In genomic region chr1:3734602-3735001, GRCh38 we compare ENCODE assay signal across 1 cellular context.
TF ChIP-seq lines count a peak whose summit lies in the region.

No MANE protein-coding gene starts in this region.

TF ChIP-seq in GM12878, 131 proteins besides CTCF, POLR2A, EP300 and RAD21:
- no peak for TF ChIP-seq HSF1 (IDR thresholded peaks at IDR 0.05; ENCODE audit: low read depth, low read length)
- TF ChIP-seq MYB (IDR thresholded peaks at IDR 0.05; ENCODE audit: borderline replicate concordance, low read depth, low read length) = no peak
- TF ChIP-seq, protein P1, sequence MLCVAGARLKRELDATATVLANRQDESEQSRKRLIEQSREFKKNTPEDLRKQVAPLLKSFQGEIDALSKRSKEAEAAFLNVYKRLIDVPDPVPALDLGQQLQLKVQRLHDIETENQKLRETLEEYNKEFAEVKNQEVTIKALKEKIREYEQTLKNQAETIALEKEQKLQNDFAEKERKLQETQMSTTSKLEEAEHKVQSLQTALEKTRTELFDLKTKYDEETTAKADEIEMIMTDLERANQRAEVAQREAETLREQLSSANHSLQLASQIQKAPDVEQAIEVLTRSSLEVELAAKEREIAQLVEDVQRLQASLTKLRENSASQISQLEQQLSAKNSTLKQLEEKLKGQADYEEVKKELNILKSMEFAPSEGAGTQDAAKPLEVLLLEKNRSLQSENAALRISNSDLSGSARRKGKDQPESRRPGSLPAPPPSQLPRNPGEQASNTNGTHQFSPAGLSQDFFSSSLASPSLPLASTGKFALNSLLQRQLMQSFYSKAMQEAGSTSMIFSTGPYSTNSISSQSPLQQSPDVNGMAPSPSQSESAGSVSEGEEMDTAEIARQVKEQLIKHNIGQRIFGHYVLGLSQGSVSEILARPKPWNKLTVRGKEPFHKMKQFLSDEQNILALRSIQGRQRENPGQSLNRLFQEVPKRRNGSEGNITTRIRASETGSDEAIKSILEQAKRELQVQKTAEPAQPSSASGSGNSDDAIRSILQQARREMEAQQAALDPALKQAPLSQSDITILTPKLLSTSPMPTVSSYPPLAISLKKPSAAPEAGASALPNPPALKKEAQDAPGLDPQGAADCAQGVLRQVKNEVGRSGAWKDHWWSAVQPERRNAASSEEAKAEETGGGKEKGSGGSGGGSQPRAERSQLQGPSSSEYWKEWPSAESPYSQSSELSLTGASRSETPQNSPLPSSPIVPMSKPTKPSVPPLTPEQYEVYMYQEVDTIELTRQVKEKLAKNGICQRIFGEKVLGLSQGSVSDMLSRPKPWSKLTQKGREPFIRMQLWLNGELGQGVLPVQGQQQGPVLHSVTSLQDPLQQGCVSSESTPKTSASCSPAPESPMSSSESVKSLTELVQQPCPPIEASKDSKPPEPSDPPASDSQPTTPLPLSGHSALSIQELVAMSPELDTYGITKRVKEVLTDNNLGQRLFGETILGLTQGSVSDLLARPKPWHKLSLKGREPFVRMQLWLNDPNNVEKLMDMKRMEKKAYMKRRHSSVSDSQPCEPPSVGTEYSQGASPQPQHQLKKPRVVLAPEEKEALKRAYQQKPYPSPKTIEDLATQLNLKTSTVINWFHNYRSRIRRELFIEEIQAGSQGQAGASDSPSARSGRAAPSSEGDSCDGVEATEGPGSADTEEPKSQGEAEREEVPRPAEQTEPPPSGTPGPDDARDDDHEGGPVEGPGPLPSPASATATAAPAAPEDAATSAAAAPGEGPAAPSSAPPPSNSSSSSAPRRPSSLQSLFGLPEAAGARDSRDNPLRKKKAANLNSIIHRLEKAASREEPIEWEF (IDR thresholded peaks at IDR 0.05; ENCODE audit: insufficient replicate concordance, low read depth, low read length) = no peak
- TF ChIP-seq ZNF217 (IDR thresholded peaks at IDR 0.05) = no peak
- no peak for TF ChIP-seq RBBP5 (conservative IDR thresholded peaks at IDR 0.05)
- TF ChIP-seq MEF2A (IDR thresholded peaks at IDR 0.05; ENCODE audit: insufficient read depth, low read depth, low read length) = no peak
- no peak for TF ChIP-seq ZBTB11 (CRISPR knock-in tag; IDR thresholded peaks at IDR 0.05)
- TF ChIP-seq BCLAF1 (IDR thresholded peaks at IDR 0.05) = no peak
- TF ChIP-seq, protein P2, sequence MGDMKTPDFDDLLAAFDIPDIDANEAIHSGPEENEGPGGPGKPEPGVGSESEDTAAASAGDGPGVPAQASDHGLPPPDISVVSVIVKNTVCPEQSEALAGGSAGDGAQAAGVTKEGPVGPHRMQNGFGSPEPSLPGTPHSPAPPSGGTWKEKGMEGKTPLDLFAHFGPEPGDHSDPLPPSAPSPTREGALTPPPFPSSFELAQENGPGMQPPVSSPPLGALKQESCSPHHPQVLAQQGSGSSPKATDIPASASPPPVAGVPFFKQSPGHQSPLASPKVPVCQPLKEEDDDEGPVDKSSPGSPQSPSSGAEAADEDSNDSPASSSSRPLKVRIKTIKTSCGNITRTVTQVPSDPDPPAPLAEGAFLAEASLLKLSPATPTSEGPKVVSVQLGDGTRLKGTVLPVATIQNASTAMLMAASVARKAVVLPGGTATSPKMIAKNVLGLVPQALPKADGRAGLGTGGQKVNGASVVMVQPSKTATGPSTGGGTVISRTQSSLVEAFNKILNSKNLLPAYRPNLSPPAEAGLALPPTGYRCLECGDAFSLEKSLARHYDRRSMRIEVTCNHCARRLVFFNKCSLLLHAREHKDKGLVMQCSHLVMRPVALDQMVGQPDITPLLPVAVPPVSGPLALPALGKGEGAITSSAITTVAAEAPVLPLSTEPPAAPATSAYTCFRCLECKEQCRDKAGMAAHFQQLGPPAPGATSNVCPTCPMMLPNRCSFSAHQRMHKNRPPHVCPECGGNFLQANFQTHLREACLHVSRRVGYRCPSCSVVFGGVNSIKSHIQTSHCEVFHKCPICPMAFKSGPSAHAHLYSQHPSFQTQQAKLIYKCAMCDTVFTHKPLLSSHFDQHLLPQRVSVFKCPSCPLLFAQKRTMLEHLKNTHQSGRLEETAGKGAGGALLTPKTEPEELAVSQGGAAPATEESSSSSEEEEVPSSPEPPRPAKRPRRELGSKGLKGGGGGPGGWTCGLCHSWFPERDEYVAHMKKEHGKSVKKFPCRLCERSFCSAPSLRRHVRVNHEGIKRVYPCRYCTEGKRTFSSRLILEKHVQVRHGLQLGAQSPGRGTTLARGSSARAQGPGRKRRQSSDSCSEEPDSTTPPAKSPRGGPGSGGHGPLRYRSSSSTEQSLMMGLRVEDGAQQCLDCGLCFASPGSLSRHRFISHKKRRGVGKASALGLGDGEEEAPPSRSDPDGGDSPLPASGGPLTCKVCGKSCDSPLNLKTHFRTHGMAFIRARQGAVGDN (IDR thresholded peaks at IDR 0.05) = no peak
